14 cellular contexts compared by ENCODE assay signal in the genomic region with DNA sequence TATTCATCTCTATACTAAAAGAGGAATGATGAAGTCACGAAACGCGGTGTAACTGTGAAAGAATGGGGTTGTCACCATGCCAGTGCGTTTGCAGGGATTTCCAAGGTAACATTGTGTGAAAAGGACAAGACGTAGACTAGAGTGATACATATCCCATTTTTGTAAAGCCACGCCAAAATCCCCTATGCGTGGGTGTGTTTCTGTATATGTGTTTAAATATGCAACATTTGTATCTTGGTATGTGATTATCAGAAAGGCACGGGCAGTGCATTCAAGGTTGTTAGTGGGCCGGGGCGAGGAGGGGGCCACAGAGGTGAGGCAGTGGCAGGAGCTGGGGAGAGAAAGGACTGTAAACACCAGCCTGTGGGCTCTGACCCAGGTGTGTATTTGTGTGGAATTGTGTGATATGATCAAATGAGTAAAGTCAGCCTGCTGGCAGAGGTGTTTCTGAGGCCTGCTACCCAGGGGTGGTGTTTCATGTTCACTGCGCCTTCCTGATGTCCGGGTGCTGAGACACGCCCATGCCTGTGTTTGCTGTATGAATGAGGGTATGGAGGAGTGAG.
DNase-seq lines count a peak whose midpoint lies in the region; ATAC-seq, FAIRE-seq and TF ChIP-seq lines count a peak whose summit lies in the region.
"Had no signal": no experiment of that assay in that cellular context is flagged by ENCODE, and none has a peak within 500 bp of the region (broad histone marks: within the 10 kb centered on the region; RNA-seq: fewer than 3 reads in every experiment).

No MANE protein-coding gene starts in this region.

- peak; percentile 50 for ATAC-seq in activated CD8-positive, alpha-beta T cell treated with anti-CD3 and anti-CD28 coated beads for 36 hours
- no peak for ATAC-seq in activated CD8-positive, alpha-beta T cell treated with anti-CD3 and anti-CD28 coated beads, Interleukin-2, amount 10 ng/mL, durations not matched to agents 7 days and 5 days
- peak; percentile 40 for ATAC-seq in GM18520 (IDR thresholded peaks at IDR 0.05; ENCODE audit: unreplicated experiment)
- ATAC-seq in activated T-cell treated with anti-CD3 and anti-CD28 coated beads, Interleukin-2, amount 50 U/mL, for 4 hours, result peak; percentile 24 to 61
- ATAC-seq: naive thymus-derived CD8-positive, alpha-beta T cell had no signal

- peak overlapping the region; percentile 22 for H3K4me3 Mint-ChIP-seq in activated CD8-positive, alpha-beta T cell treated with anti-CD3 and anti-CD28 coated beads for 36 hours
- H3K4me3 Mint-ChIP-seq in activated CD8-positive, alpha-beta T cell treated with anti-CD3 and anti-CD28 coated beads, Interleukin-2, amount 10 ng/mL, durations not matched to agents 7 days and 5 days, result no peak overlapping the region
- H3K4me3 Mint-ChIP-seq in activated T-cell treated with anti-CD3 and anti-CD28 coated beads, Interleukin-2, amount 50 U/mL, for 4 hours, result no peak overlapping the region
- H3K4me3 Mint-ChIP-seq: naive thymus-derived CD8-positive, alpha-beta T cell had no signal

- intact Hi-C loops in activated CD8-positive, alpha-beta T cell treated with anti-CD3 and anti-CD28 coated beads for 36 hours (cut with micrococcal nuclease), result no loop called here

- TF ChIP-seq CTCF in activated CD8-positive, alpha-beta T cell treated with anti-CD3 and anti-CD28 coated beads for 36 hours (IDR thresholded peaks at IDR 0.05), result no peak

- DNase-seq in activated CD8-positive, alpha-beta T cell treated with anti-CD3 and anti-CD28 coated beads for 36 hours, result peak; percentile 90
- DNase-seq in activated CD8-positive, alpha-beta T cell treated with anti-CD3 and anti-CD28 coated beads, Interleukin-2, amount 10 ng/mL, durations not matched to agents 7 days and 5 days, result no peak
- DNase-seq in activated T-cell treated with anti-CD3 and anti-CD28 coated beads, Interleukin-2, amount 50 U/mL, for 4 hours, result no peak
- DNase-seq in stimulated activated CD4-positive, alpha-beta T cell treated with anti-CD3 and anti-CD28 coated beads, Interleukin-2, amount 100 ng/mL, for 24 hours, result peak; percentile 20 to 38
- DNase-seq in GM19238 (ENCODE audit: insufficient read length, low spot score), result no peak
- DNase-seq in HCEC 1CT, result no peak
- no peak for DNase-seq in RCC 7860 (ENCODE audit: low spot score)
- DNase-seq: DMS79 treated with DMSO at 0.1 percent for 48 hours, KBM-7, NCI-H1694 treated with DMSO at 0.1 percent for 48 hours had no signal

- FAIRE-seq in RCC 7860 (lab: Jason Lieb, UNC), result no peak
- FAIRE-seq: H1, keratinocyte had no signal

- peaks cover 7% of the 10 kb centered on the region for H3K27me3 Mint-ChIP-seq in activated CD8-positive, alpha-beta T cell treated with anti-CD3 and anti-CD28 coated beads for 36 hours
- H3K27me3 Mint-ChIP-seq in activated CD8-positive, alpha-beta T cell treated with anti-CD3 and anti-CD28 coated beads, Interleukin-2, amount 10 ng/mL, durations not matched to agents 7 days and 5 days (ENCODE audit: low read depth), result no peaks in the 10 kb centered on the region
- peaks cover 3% of the 10 kb centered on the region for H3K27me3 Mint-ChIP-seq in activated T-cell treated with anti-CD3 and anti-CD28 coated beads, Interleukin-2, amount 50 U/mL, for 4 hours (ENCODE audit: low read depth)

- no peaks in the 10 kb centered on the region for H3K36me3 Mint-ChIP-seq in activated CD8-positive, alpha-beta T cell treated with anti-CD3 and anti-CD28 coated beads for 36 hours (ENCODE audit: low read depth)
- no peaks in the 10 kb centered on the region for H3K36me3 Mint-ChIP-seq in activated CD8-positive, alpha-beta T cell treated with anti-CD3 and anti-CD28 coated beads, Interleukin-2, amount 10 ng/mL, durations not matched to agents 7 days and 5 days (ENCODE audit: low read depth)
- H3K36me3 Mint-ChIP-seq in activated T-cell treated with anti-CD3 and anti-CD28 coated beads, Interleukin-2, amount 50 U/mL, for 4 hours (ENCODE audit: insufficient read depth), result no peaks in the 10 kb centered on the region
- H3K36me3 Mint-ChIP-seq: naive thymus-derived CD8-positive, alpha-beta T cell had no signal

- H3K9me3 Mint-ChIP-seq in activated CD8-positive, alpha-beta T cell treated with anti-CD3 and anti-CD28 coated beads for 36 hours, result no peaks in the 10 kb centered on the region
- H3K9me3 Mint-ChIP-seq in activated CD8-positive, alpha-beta T cell treated with anti-CD3 and anti-CD28 coated beads, Interleukin-2, amount 10 ng/mL, durations not matched to agents 7 days and 5 days (ENCODE audit: insufficient read depth), result no peaks in the 10 kb centered on the region
- H3K9me3 Mint-ChIP-seq in activated T-cell treated with anti-CD3 and anti-CD28 coated beads, Interleukin-2, amount 50 U/mL, for 4 hours, result no peaks in the 10 kb centered on the region
- H3K9me3 Mint-ChIP-seq: naive thymus-derived CD8-positive, alpha-beta T cell had no signal

- CTCF ChIA-PET in activated CD8-positive, alpha-beta T cell treated with anti-CD3 and anti-CD28 coated beads for 36 hours (lab: Charles Lee), result interaction anchor here (1.9 to 2.8 kb wide), 2 partner anchors 13 to 14 kb away, joined by 7 to 29 read pairs; no protein-coding TSS in a partner anchor
- CTCF ChIA-PET in activated CD8-positive, alpha-beta T cell treated with anti-CD3 and anti-CD28 coated beads, Interleukin-2, amount 10 ng/mL, durations not matched to agents 7 days and 5 days (lab: Charles Lee), result interaction anchor here (3.8 kb wide), 1 partner anchor 14 kb away, joined by 34 read pairs; no protein-coding TSS in a partner anchor

- peaks cover 24% of the 10 kb centered on the region for H3K4me1 Mint-ChIP-seq in activated CD8-positive, alpha-beta T cell treated with anti-CD3 and anti-CD28 coated beads for 36 hours (ENCODE audit: low read depth)
- peaks cover 24% of the 10 kb centered on the region for H3K4me1 Mint-ChIP-seq in activated CD8-positive, alpha-beta T cell treated with anti-CD3 and anti-CD28 coated beads, Interleukin-2, amount 10 ng/mL, durations not matched to agents 7 days and 5 days (ENCODE audit: low read depth)
- peaks cover 18% of the 10 kb centered on the region for H3K4me1 Mint-ChIP-seq in activated T-cell treated with anti-CD3 and anti-CD28 coated beads, Interleukin-2, amount 50 U/mL, for 4 hours (ENCODE audit: low read depth)

- peak overlapping the region; percentile 82 for H3K27ac Mint-ChIP-seq in activated CD8-positive, alpha-beta T cell treated with anti-CD3 and anti-CD28 coated beads for 36 hours
- no peak overlapping the region for H3K27ac Mint-ChIP-seq in activated CD8-positive, alpha-beta T cell treated with anti-CD3 and anti-CD28 coated beads, Interleukin-2, amount 10 ng/mL, durations not matched to agents 7 days and 5 days
- H3K27ac Mint-ChIP-seq: naive thymus-derived CD8-positive, alpha-beta T cell had no signal

- POLR2A ChIA-PET in activated CD8-positive, alpha-beta T cell treated with anti-CD3 and anti-CD28 coated beads for 36 hours (lab: Charles Lee), result no interaction called here
- POLR2A ChIA-PET in activated CD8-positive, alpha-beta T cell treated with anti-CD3 and anti-CD28 coated beads, Interleukin-2, amount 10 ng/mL, durations not matched to agents 7 days and 5 days (lab: Charles Lee), result no interaction called here

Comparison
In these comparisons a context has a peak if more than half of its experiments do, and no peak if none do; other contexts are left out.
1. DNase-seq: peak in activated CD8-positive, alpha-beta T cell treated with anti-CD3 and anti-CD28 coated beads for 36 hours (single experiment) and stimulated activated CD4-positive, alpha-beta T cell treated with anti-CD3 and anti-CD28 coated beads, Interleukin-2, amount 100 ng/mL, for 24 hours (2 of 2); none in activated CD8-positive, alpha-beta T cell treated with anti-CD3 and anti-CD28 coated beads, Interleukin-2, amount 10 ng/mL, durations not matched to agents 7 days and 5 days (single experiment), activated T-cell treated with anti-CD3 and anti-CD28 coated beads, Interleukin-2, amount 50 U/mL, for 4 hours (single experiment), GM19238 (single experiment), HCEC 1CT (single experiment) and RCC 7860 (single experiment).